Comparison of ENCODE assay signal across 17 cellular contexts in the genomic region with DNA sequence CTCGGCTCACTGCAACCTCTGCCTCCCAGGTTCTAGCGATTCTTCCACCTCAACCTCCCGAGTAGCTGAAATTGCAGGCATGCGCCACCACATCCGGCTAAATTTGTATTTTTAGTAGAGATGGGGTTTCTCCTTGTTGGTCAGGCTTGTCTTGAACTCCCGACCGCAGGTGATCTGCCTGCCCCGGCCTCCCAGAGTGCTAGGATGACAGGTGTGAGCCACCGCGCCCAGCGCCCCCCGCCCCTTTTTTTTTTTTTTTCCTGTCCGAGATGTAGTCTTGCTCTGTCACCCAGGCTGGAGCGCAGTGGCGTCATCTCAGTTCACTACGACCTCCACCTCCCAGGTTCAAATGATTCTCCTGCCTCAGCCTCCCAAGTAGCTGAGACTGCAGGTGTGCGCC. TPM values are rescaled to one million over a fixed set of nuclear protein-coding genes. Genes with fewer than 3 reads are reported as not detected.
A peak's percentile ranks its signal among the peaks of the same experiment; 100 is the strongest.
DNase-seq lines count a peak whose midpoint lies in the region; ATAC-seq and TF ChIP-seq lines count a peak whose summit lies in the region.
"Had no signal": no experiment of that assay in that cellular context is flagged by ENCODE, and none has a peak within 500 bp of the region (broad histone marks: within the 10 kb centered on the region; RNA-seq: fewer than 3 reads in every experiment).

No MANE protein-coding gene starts in this region.

- no peak for TF ChIP-seq POLR2A in erythroblast (IDR thresholded peaks at IDR 0.05; ENCODE audit: low read length)

- H3K4me1 Mint-ChIP-seq in activated naive CD4-positive, alpha-beta T cell treated with anti-CD3 and anti-CD28 coated beads, Interleukin-2, amount 50 U/mL, for 24 hours: peaks cover 72% of the 10 kb centered on the region
- H3K4me1 Mint-ChIP-seq in activated naive CD4-positive, alpha-beta T cell treated with anti-CD3 and anti-CD28 coated beads, Interleukin-2, amount 10 ng/mL, durations not matched to agents 7 days and 5 days: peaks cover 57% of the 10 kb centered on the region
- peaks cover 65 to 70% (median 69%) of the 10 kb centered on the region in 3 donors for H3K4me1 Mint-ChIP-seq in T-cell
- peaks cover 38 to 66% of the 10 kb centered on the region in 2 donors for H3K4me1 Mint-ChIP-seq in effector memory CD8-positive, alpha-beta T cell (ENCODE audit: low read depth in 2 of 2)

- CTCF ChIA-PET in activated naive CD4-positive, alpha-beta T cell treated with anti-CD3 and anti-CD28 coated beads, Interleukin-2, amount 10 ng/mL, durations not matched to agents 7 days and 5 days (lab: Charles Lee): interaction anchor here (1.3 to 7.1 kb wide), 2 partner anchors 60 to 90 kb away, joined by 4 to 166 read pairs; no protein-coding TSS in a partner anchor
- CTCF ChIA-PET in T-cell (lab: Charles Lee): interaction anchor here (0.5 to 1.5 kb wide), 6 partner anchors 11 to 273 kb away, joined by 3 to 8 read pairs (median 4); no protein-coding TSS in a partner anchor

- no peak for ATAC-seq in T-cell (replicated peaks in 1 of 4)
- ATAC-seq in effector memory CD8-positive, alpha-beta T cell (replicated peaks): no peak
- ATAC-seq in GM18502 (IDR thresholded peaks at IDR 0.05; ENCODE audit: poor library complexity, unreplicated experiment): no peak
- ATAC-seq: Panc1 had no signal

- H3K9me3 Mint-ChIP-seq in activated naive CD4-positive, alpha-beta T cell treated with anti-CD3 and anti-CD28 coated beads, Interleukin-2, amount 50 U/mL, for 24 hours: no peaks in the 10 kb centered on the region
- H3K9me3 Mint-ChIP-seq in activated naive CD4-positive, alpha-beta T cell treated with anti-CD3 and anti-CD28 coated beads, Interleukin-2, amount 10 ng/mL, durations not matched to agents 7 days and 5 days: no peaks in the 10 kb centered on the region
- H3K9me3 Mint-ChIP-seq in T-cell: no peaks in the 10 kb centered on the region
- H3K9me3 Mint-ChIP-seq in effector memory CD8-positive, alpha-beta T cell: no peaks in the 10 kb centered on the region

- H3K36me3 Mint-ChIP-seq in activated naive CD4-positive, alpha-beta T cell treated with anti-CD3 and anti-CD28 coated beads, Interleukin-2, amount 50 U/mL, for 24 hours: peaks cover 23% of the 10 kb centered on the region
- H3K36me3 Mint-ChIP-seq in activated naive CD4-positive, alpha-beta T cell treated with anti-CD3 and anti-CD28 coated beads, Interleukin-2, amount 10 ng/mL, durations not matched to agents 7 days and 5 days: peaks cover 67% of the 10 kb centered on the region
- peaks cover 43% of the 10 kb centered on the region for H3K36me3 Mint-ChIP-seq in T-cell
- peaks cover 78% of the 10 kb centered on the region for H3K36me3 Mint-ChIP-seq in effector memory CD8-positive, alpha-beta T cell (ENCODE audit: insufficient read depth)

- POLR2A ChIA-PET in T-cell (lab: Charles Lee): interaction anchor here (0.6 to 1.1 kb wide), 2 partner anchors 10 to 59 kb away, joined by 3 read pairs; no protein-coding TSS in a partner anchor

- H3K27ac Mint-ChIP-seq in activated naive CD4-positive, alpha-beta T cell treated with anti-CD3 and anti-CD28 coated beads, Interleukin-2, amount 50 U/mL, for 24 hours: peak overlapping the region; percentile 83
- H3K27ac Mint-ChIP-seq in activated naive CD4-positive, alpha-beta T cell treated with anti-CD3 and anti-CD28 coated beads, Interleukin-2, amount 10 ng/mL, durations not matched to agents 7 days and 5 days: no peak overlapping the region
- H3K27ac Mint-ChIP-seq in T-cell: peak overlapping the region; percentile 95 to 98
- peak overlapping the region; percentile 89 to 93 for H3K27ac Mint-ChIP-seq in effector memory CD8-positive, alpha-beta T cell

- H3K4me3 Mint-ChIP-seq in activated naive CD4-positive, alpha-beta T cell treated with anti-CD3 and anti-CD28 coated beads, Interleukin-2, amount 50 U/mL, for 24 hours: no peak overlapping the region
- no peak overlapping the region for H3K4me3 Mint-ChIP-seq in activated naive CD4-positive, alpha-beta T cell treated with anti-CD3 and anti-CD28 coated beads, Interleukin-2, amount 10 ng/mL, durations not matched to agents 7 days and 5 days
- no peak overlapping the region for H3K4me3 Mint-ChIP-seq in T-cell
- no peak overlapping the region for H3K4me3 Mint-ChIP-seq in effector memory CD8-positive, alpha-beta T cell

- H3K27me3 Mint-ChIP-seq in activated naive CD4-positive, alpha-beta T cell treated with anti-CD3 and anti-CD28 coated beads, Interleukin-2, amount 50 U/mL, for 24 hours: no peaks in the 10 kb centered on the region
- H3K27me3 Mint-ChIP-seq in activated naive CD4-positive, alpha-beta T cell treated with anti-CD3 and anti-CD28 coated beads, Interleukin-2, amount 10 ng/mL, durations not matched to agents 7 days and 5 days: no peaks in the 10 kb centered on the region
- H3K27me3 Mint-ChIP-seq in T-cell: no peaks in the 10 kb centered on the region
- H3K27me3 Mint-ChIP-seq in effector memory CD8-positive, alpha-beta T cell: no peaks in the 10 kb centered on the region

- no peak for DNase-seq in activated naive CD4-positive, alpha-beta T cell treated with anti-CD3 and anti-CD28 coated beads, Interleukin-2, amount 10 ng/mL, durations not matched to agents 7 days and 5 days
- DNase-seq in T-cell (no peak), NCI-H774 (lab: John Stamatoyannopoulos, UW) (no peak), erythroblast (lab: John Stamatoyannopoulos, UW) (no peak)
- no peak for DNase-seq in effector memory CD8-positive, alpha-beta T cell
- DNase-seq: DMS53, GF-D8, Karpas-422, NCI-H1694, NCI-H2081, NCI-H2171, NCI-H345, NCI-H524, NCI-H82 had no signal

RNA-seq across cellular contexts. Expression of gene ATP6V1G1, which starts 6.6 kb away (rescaled TPM):
- 100 to 1,000 TPM in 4 of 5 donors, 10 to 100 TPM in 1; 99.2 to 109 (median 103) TPM for total RNA-seq in T-cell

RNA-seq across cellular contexts. Expression of gene TMEM268, which starts 17.0 kb away (rescaled TPM):
- total RNA-seq in T-cell: 10 to 100 TPM; 12.2 to 20.0 (median 18.3) TPM
